8 cellular contexts compared by ENCODE assay signal in genomic region chr9:35826071-35826701, GRCh38. TPM values are rescaled to one million over a fixed set of nuclear protein-coding genes. Genes with fewer than 3 reads are reported as not detected.
DNase-seq lines count a peak whose midpoint lies in the region; ATAC-seq, FAIRE-seq and TF ChIP-seq lines count a peak whose summit lies in the region.

No MANE protein-coding gene starts in this region.

- H3F3A ChIP-seq in OCI-LY1 (ENCODE audit: insufficient read depth, low read length) = no peaks in the 10 kb centered on the region

- peak; percentile 47 to 54 for TF ChIP-seq RAD21 in K562 (CRISPR knock-in tag; conservative IDR thresholded peaks at IDR 0.05 in 1 of 2, IDR thresholded peaks at IDR 0.05 in 1 of 2)

- POLR2A ChIA-PET in K562 (lab: Yijun Ruan, JAX) = interaction anchor here (0.9 kb wide), 1 partner anchor 168 kb away, joined by 3 read pairs; the partner anchor contains the start of genes CCDC107 and RMRP

- intact Hi-C loops in K562 (cut with micrococcal nuclease) (loop anchor here (1.0 to 2.0 kb wide), 2 partner anchors 36 to 57 kb away; no protein-coding TSS in a partner anchor), stomach (cut with DNase I; ENCODE audit: low total_unique reads) (no loop called here)

- H3K27ac ChIP-seq in OCI-LY1 (ENCODE audit: low read depth, low read length, poor library complexity, severe bottlenecking) (no peak overlapping the region), K562 (ENCODE audit: extremely low read depth, low read depth, low read length) (no peak overlapping the region), stomach (peak overlapping the region in 1 of 5 donors; percentile 100)

- H3K36me3 ChIP-seq in OCI-LY1 (ENCODE audit: insufficient read depth, low read length) = no peaks in the 10 kb centered on the region
- H3K36me3 ChIP-seq in K562 (ENCODE audit: control insufficient read depth, insufficient read depth, low read length) = no peaks in the 10 kb centered on the region
- H3K36me3 ChIP-seq in stomach = no peaks in the 10 kb centered on the region

- no peak overlapping the region for H2AFZ ChIP-seq in OCI-LY1 (ENCODE audit: low read length)
- H2AFZ ChIP-seq in K562 (ENCODE audit: low read depth, low read length) = peak overlapping the region; percentile 62

- H4K20me1 ChIP-seq in OCI-LY1 (ENCODE audit: insufficient read depth, low read length) (no peaks in the 10 kb centered on the region), K562 (replicated peaks; ENCODE audit: control insufficient read depth, insufficient read depth, low read length) (no peaks in the 10 kb centered on the region)

- H3K4me1 ChIP-seq in OCI-LY1 (ENCODE audit: insufficient read depth, low read length, severe bottlenecking) (peaks cover 12% of the 10 kb centered on the region), K562 (replicated peaks in 1 of 2; ENCODE audit: control insufficient read depth in 2 of 2, insufficient read depth in 2 of 2, low read length in 2 of 2) (peaks cover 0 to 12% of the 10 kb centered on the region in 2 experiments; a peak in 3 of 5 replicates), stomach (peaks cover 16 to 33% (median 28%) of the 10 kb centered on the region in 4 donors)

- H3K79me2 ChIP-seq in OCI-LY1 (ENCODE audit: insufficient read depth, low read length) (no peaks in the 10 kb centered on the region), K562 (ENCODE audit: control insufficient read depth, insufficient read depth, low read length) (no peaks in the 10 kb centered on the region)

- TF ChIP-seq POLR2A in K562 (conservative IDR thresholded peaks at IDR 0.05) = no peak
- TF ChIP-seq POLR2A in stomach (IDR thresholded peaks at IDR 0.05) = no peak

- no peak overlapping the region for H3K9ac ChIP-seq in OCI-LY1 (ENCODE audit: low read length)
- H3K9ac ChIP-seq in K562 (ENCODE audit: insufficient read depth in 1 of 2, low read depth in 2 of 2, low read length in 2 of 2) = no peak overlapping the region

- FAIRE-seq in K562 (lab: Jason Lieb, UNC) = peak; percentile 84

- peak overlapping the region in 4 of 5 donors; percentile 14 to 51 (median 32) for H3K4me3 Mint-ChIP-seq in immature natural killer cell

- no peak overlapping the region for H3K4me3 ChIP-seq in OCI-LY1 (ENCODE audit: low read depth, low read length, poor library complexity, severe bottlenecking)
- no peak overlapping the region for H3K4me3 ChIP-seq in K562
- no peak overlapping the region for H3K4me3 ChIP-seq in stomach

- H3K27me3 ChIP-seq in OCI-LY1 (ENCODE audit: insufficient read depth, low read length) (no peaks in the 10 kb centered on the region), K562 (ENCODE audit: control insufficient read depth in 2 of 2, insufficient read depth in 2 of 2, low read length in 2 of 2) (no peaks in the 10 kb centered on the region), stomach (no peaks in the 10 kb centered on the region)

- WGBS in K562 (ENCODE audit: insufficient coverage, low coverage, missing lambda C conversion rate) = 18% methylated on average over 4 of the region's 4 CpGs
- 25 to 34% (median 29%) methylated on average over 4 of the region's 4 CpGs for WGBS in stomach, 5 donors

- H3K9me3 ChIP-seq in OCI-LY1 (ENCODE audit: low read length) (no peaks in the 10 kb centered on the region), K562 (replicated peaks; ENCODE audit: control insufficient read depth, insufficient read depth, low read depth, low read length) (no peaks in the 10 kb centered on the region), stomach (no peaks in the 10 kb centered on the region)

- H3K9me2 ChIP-seq in OCI-LY1 (ENCODE audit: low read depth, low read length) = no peaks in the 10 kb centered on the region

- peaks cover 13 to 26% of the 10 kb centered on the region in 2 donors for H3K4me1 Mint-ChIP-seq in immature natural killer cell

- peaks cover 0 to 4% (median 4%) of the 10 kb centered on the region in 3 donors for H3K27me3 Mint-ChIP-seq in immature natural killer cell (ENCODE audit: low read depth in 3 of 3)

- H3K36me3 Mint-ChIP-seq in immature natural killer cell = no peaks in the 10 kb centered on the region

- TF ChIP-seq CTCF in OCI-LY1 (IDR thresholded peaks at IDR 0.05; ENCODE audit: low read length) (peak; percentile 92), K562 (IDR thresholded peaks at IDR 0.05 in 2 of 3, conservative IDR thresholded peaks at IDR 0.05 in 1 of 3; ENCODE audit: insufficient read depth in 2 of 3, low read depth in 1 of 3, low read length in 3 of 3) (peak; percentile 60 to 73 (median 63)), stomach (IDR thresholded peaks at IDR 0.05) (peak in 5 of 7 experiments; percentile 74 to 92 (median 81))

- no TSS peak for BruUV-seq in K562 (replicated peaks; lab: Mats Ljungman, UMichigan)

- H3K4me2 ChIP-seq in OCI-LY1 (ENCODE audit: low read length) (no peak overlapping the region), K562 (ENCODE audit: insufficient read depth, low read length) (no peak overlapping the region)

- TF ChIP-seq EP300 in K562 (IDR thresholded peaks at IDR 0.05; ENCODE audit: low read length) (no peak), stomach (IDR thresholded peaks at IDR 0.05) (no peak)

- H3K27ac Mint-ChIP-seq in immature natural killer cell = peak overlapping the region in 2 of 6 donors; percentile 5 to 83

- DNase-seq in COR-L47 (lab: John Stamatoyannopoulos, UW) (peak; percentile 40), HuH-7 (ENCODE audit: low spot score) (peak; percentile 58), K562 (ENCODE audit: extremely low read depth in 1 of 4, low spot score in 3 of 4) (peak; percentile 45 to 62 (median 46)), immature natural killer cell (peak; percentile 45 to 53 (median 49)), stomach (peak; percentile 45)

- ATAC-seq in GM18858 (IDR thresholded peaks at IDR 0.05; ENCODE audit: unreplicated experiment) (peak; percentile 47), K562 (peak; percentile 73), HG02571 (IDR thresholded peaks at IDR 0.05; ENCODE audit: unreplicated experiment) (no peak)

- H3K9me1 ChIP-seq in K562 (ENCODE audit: control insufficient read depth, insufficient read depth, low read length) = no peaks in the 10 kb centered on the region

- H3K9me3 Mint-ChIP-seq in immature natural killer cell = no peaks in the 10 kb centered on the region

- CTCF ChIA-PET in K562 (lab: Yijun Ruan, JAX; ENCODE audit: low intra/inter-chr PET ratio) = interaction anchor here (0.6 to 2.4 kb wide), 5 partner anchors 36 to 502 kb away, joined by 3 to 19 read pairs (median 5); no protein-coding TSS in a partner anchor

- in situ Hi-C loops in K562 (cut with MboI) = no loop called here

RNA-seq across cellular contexts. Expression of gene FAM221B, which starts 2.3 kb away (rescaled TPM):
- not detected in 2 replicates for total RNA-seq in K562 (2011; cell fraction: chromatin; rRNA removed; ENCODE audit: low replicate concordance)
- not detected in 2 replicates for total RNA-seq in K562 (2011; cell fraction: nucleolus; rRNA removed)
- not detected in 2 replicates for total RNA-seq in K562 (2011; cell fraction: nucleoplasm; rRNA removed)
- total RNA-seq in K562 (2014; rRNA removed) = not detected in 2 replicates
- not detected in 2 replicates for total RNA-seq in K562 (2014; rRNA removed; fragmentation: Illumina TruSeq; extraction: Trizol)
- not detected in 2 replicates for total RNA-seq in K562 (2015; rRNA removed; fragmentation: Illumina TruSeq; extraction: Trizol)
- not detected in 2 replicates for total RNA-seq in K562 (2021)
- polyA plus RNA-seq in K562 (2011; rRNA removed) = not detected in 2 replicates
- polyA plus RNA-seq in K562 (2011; cell fraction: cytosol; rRNA removed) = not detected in 2 replicates
- polyA plus RNA-seq in K562 (2011; cell fraction: nucleus; rRNA removed) = not detected in 2 replicates
- polyA plus RNA-seq in K562 (2012) = 0.04 and 0.05 TPM in 2 replicates
- not detected in 2 replicates for polyA plus RNA-seq in K562 (2014; fragmentation: Illumina TruSeq; extraction: Trizol)
- polyA plus RNA-seq in K562 (2014; fragmentation: Nextera tagmentation; extraction: Ambion mirVana) = under 1 TPM in 1 of 2 experiments, not detected in 1; 0.01 TPM
- polyA plus RNA-seq in K562 (2014; rRNA removed) = not detected in 2 replicates
- not detected in 2 replicates for polyA minus RNA-seq in K562 (2011; rRNA and poly(A)+ RNA removed)
- not detected in 2 replicates for polyA minus RNA-seq in K562 (2011; cell fraction: cytosol; rRNA and poly(A)+ RNA removed)
- not detected in 2 replicates for polyA minus RNA-seq in K562 (2011; cell fraction: nucleus; rRNA and poly(A)+ RNA removed)
- not detected for polyA plus RNA-seq in immature natural killer cell
- not detected for total RNA-seq in stomach
- under 1 TPM in 1 of 3 donors, not detected in 2; 0.10 TPM for polyA plus RNA-seq in stomach

RNA-seq across cellular contexts. Expression of gene TMEM8B, which starts 2.8 kb away (rescaled TPM):
- total RNA-seq in K562 (2011; cell fraction: chromatin; rRNA removed; ENCODE audit: low replicate concordance) = 4.3 and 4.9 TPM in 2 replicates
- total RNA-seq in K562 (2011; cell fraction: nucleolus; rRNA removed) = 3.8 TPM in 2 replicates
- total RNA-seq in K562 (2011; cell fraction: nucleoplasm; rRNA removed) = 5.6 and 7.4 TPM in 2 replicates
- total RNA-seq in K562 (2014; rRNA removed) (0.57 and 1.1 TPM in 2 replicates), K562 (2014; rRNA removed; fragmentation: Illumina TruSeq; extraction: Trizol) (0.11 and 0.19 TPM in 2 replicates), K562 (2015; rRNA removed; fragmentation: Illumina TruSeq; extraction: Trizol) (0.36 and 0.38 TPM in 2 replicates), K562 (2021) (1.3 and 2.2 TPM in 2 replicates), stomach (10 to 100 TPM in 3 of 5 donors, 1 to 10 TPM in 2; 4.6 to 81.4 (median 11.6) TPM)
- polyA plus RNA-seq in K562 (2011; rRNA removed) (1.2 and 3.6 TPM in 2 replicates), K562 (2014; fragmentation: Illumina TruSeq; extraction: Trizol) (1.1 and 1.7 TPM in 2 replicates), K562 (2014; fragmentation: Nextera tagmentation; extraction: Ambion mirVana) (under 1 TPM; 0.01 to 0.06 TPM), K562 (2014; rRNA removed) (1.6 TPM in 2 replicates), immature natural killer cell (1 to 10 TPM; 1.1 to 2.1 (median 1.6) TPM), stomach (1 to 10 TPM; 7.0 to 9.2 (median 7.0) TPM)
- 3.2 and 3.7 TPM in 2 replicates for polyA plus RNA-seq in K562 (2011; cell fraction: cytosol; rRNA removed)
- polyA plus RNA-seq in K562 (2011; cell fraction: nucleus; rRNA removed) = 9.9 and 15.1 TPM in 2 replicates
- polyA plus RNA-seq in K562 (2012) = 1.8 and 6.2 TPM in 2 replicates
- 0.56 and 1.6 TPM in 2 replicates for polyA minus RNA-seq in K562 (2011; rRNA and poly(A)+ RNA removed)
- polyA minus RNA-seq in K562 (2011; cell fraction: cytosol; rRNA and poly(A)+ RNA removed) = 1.3 and 4.6 TPM in 2 replicates
- polyA minus RNA-seq in K562 (2011; cell fraction: nucleus; rRNA and poly(A)+ RNA removed) = 2.7 and 3.1 TPM in 2 replicates

RNA-seq across cellular contexts. Expression of gene HINT2, which starts 11.3 kb away (rescaled TPM):
- 10.9 and 15.4 TPM in 2 replicates for total RNA-seq in K562 (2011; cell fraction: chromatin; rRNA removed; ENCODE audit: low replicate concordance)
- total RNA-seq in K562 (2011; cell fraction: nucleolus; rRNA removed) = 13.8 and 15.5 TPM in 2 replicates
- total RNA-seq in K562 (2011; cell fraction: nucleoplasm; rRNA removed) = 11.7 and 11.9 TPM in 2 replicates
- total RNA-seq in K562 (2014; rRNA removed) (39.5 and 65.1 TPM in 2 replicates), K562 (2014; rRNA removed; fragmentation: Illumina TruSeq; extraction: Trizol) (27.9 and 30.3 TPM in 2 replicates), K562 (2015; rRNA removed; fragmentation: Illumina TruSeq; extraction: Trizol) (23.6 and 23.7 TPM in 2 replicates), K562 (2021) (34.2 and 40.5 TPM in 2 replicates), stomach (10 to 100 TPM in 4 of 5 donors, 1 to 10 TPM in 1; 8.4 to 22.7 (median 17.9) TPM)
- polyA plus RNA-seq in K562 (2011; rRNA removed) (27.2 and 33.7 TPM in 2 replicates), K562 (2014; fragmentation: Illumina TruSeq; extraction: Trizol) (33.2 and 35.0 TPM in 2 replicates), K562 (2014; fragmentation: Nextera tagmentation; extraction: Ambion mirVana) (1 to 10 TPM; 5.6 to 6.2 TPM), K562 (2014; rRNA removed) (44.1 and 49.9 TPM in 2 replicates), immature natural killer cell (100 to 1,000 TPM; 105 to 124 (median 122) TPM), stomach (100 to 1,000 TPM in 2 of 3 donors, 10 to 100 TPM in 1; 98.1 to 131 (median 118) TPM)
- 32.2 and 41.0 TPM in 2 replicates for polyA plus RNA-seq in K562 (2011; cell fraction: cytosol; rRNA removed)
- polyA plus RNA-seq in K562 (2011; cell fraction: nucleus; rRNA removed) = 45.7 and 50.8 TPM in 2 replicates
- polyA plus RNA-seq in K562 (2012) = 37.4 and 63.1 TPM in 2 replicates
- polyA minus RNA-seq in K562 (2011; rRNA and poly(A)+ RNA removed) = 6.1 and 8.5 TPM in 2 replicates
- 4.5 and 6.4 TPM in 2 replicates for polyA minus RNA-seq in K562 (2011; cell fraction: cytosol; rRNA and poly(A)+ RNA removed)
- polyA minus RNA-seq in K562 (2011; cell fraction: nucleus; rRNA and poly(A)+ RNA removed) = 9.2 and 17.2 TPM in 2 replicates

RNA-seq across cellular contexts. Expression of gene SPAG8, which starts 14.1 kb away (rescaled TPM):
- total RNA-seq in K562 (2011; cell fraction: chromatin; rRNA removed; ENCODE audit: low replicate concordance) = 1.9 and 2.2 TPM in 2 replicates
- 0.66 and 1.2 TPM in 2 replicates for total RNA-seq in K562 (2011; cell fraction: nucleolus; rRNA removed)
- 1.2 and 1.6 TPM in 2 replicates for total RNA-seq in K562 (2011; cell fraction: nucleoplasm; rRNA removed)
- total RNA-seq in K562 (2014; rRNA removed) (0.14 and 0.53 TPM in 2 replicates), K562 (2014; rRNA removed; fragmentation: Illumina TruSeq; extraction: Trizol) (0.18 and 0.67 TPM in 2 replicates), K562 (2015; rRNA removed; fragmentation: Illumina TruSeq; extraction: Trizol) (0.30 and 0.47 TPM in 2 replicates), K562 (2021) (0.36 and 0.40 TPM in 2 replicates), stomach (1 to 10 TPM in 2 of 5 donors, not detected in 3; 1.7 to 2.7 TPM)
- polyA plus RNA-seq in K562 (2011; rRNA removed) (0.21 and 0.27 TPM in 2 replicates), K562 (2014; fragmentation: Illumina TruSeq; extraction: Trizol) (0.22 and 0.36 TPM in 2 replicates), K562 (2014; fragmentation: Nextera tagmentation; extraction: Ambion mirVana) (under 1 TPM; 0.03 to 0.46 TPM), K562 (2014; rRNA removed) (0.17 and 0.40 TPM in 2 replicates), immature natural killer cell (1 to 10 TPM in 1 of 3 donors, under 1 TPM in 1, not detected in 1; 0.43 to 2.1 TPM), stomach (1 to 10 TPM in 1 of 3 donors, under 1 TPM in 2; 0.19 to 4.1 (median 0.98) TPM)
- polyA plus RNA-seq in K562 (2011; cell fraction: cytosol; rRNA removed) = 0.18 TPM in 1 of 2 replicates, not detected in the other
- polyA plus RNA-seq in K562 (2011; cell fraction: nucleus; rRNA removed) = 2.3 and 2.6 TPM in 2 replicates
- 0.39 and 0.69 TPM in 2 replicates for polyA plus RNA-seq in K562 (2012)
- 0.15 and 0.39 TPM in 2 replicates for polyA minus RNA-seq in K562 (2011; rRNA and poly(A)+ RNA removed)
- not detected in 2 replicates for polyA minus RNA-seq in K562 (2011; cell fraction: cytosol; rRNA and poly(A)+ RNA removed)
- 0.54 and 1.4 TPM in 2 replicates for polyA minus RNA-seq in K562 (2011; cell fraction: nucleus; rRNA and poly(A)+ RNA removed)

RNA-seq across cellular contexts. Expression of gene NPR2, which starts 34.8 kb away (rescaled TPM):
- 47.3 and 78.1 TPM in 2 replicates for total RNA-seq in K562 (2011; cell fraction: chromatin; rRNA removed; ENCODE audit: low replicate concordance)
- 35.7 and 36.2 TPM in 2 replicates for total RNA-seq in K562 (2011; cell fraction: nucleolus; rRNA removed)
- 24.0 and 37.1 TPM in 2 replicates for total RNA-seq in K562 (2011; cell fraction: nucleoplasm; rRNA removed)
- 2.8 and 4.9 TPM in 2 replicates for total RNA-seq in K562 (2014; rRNA removed)
- total RNA-seq in K562 (2014; rRNA removed; fragmentation: Illumina TruSeq; extraction: Trizol) = 3.6 and 3.7 TPM in 2 replicates
- 4.7 and 5.5 TPM in 2 replicates for total RNA-seq in K562 (2015; rRNA removed; fragmentation: Illumina TruSeq; extraction: Trizol)
- 6.0 and 6.9 TPM in 2 replicates for total RNA-seq in K562 (2021)
- 12.9 and 14.5 TPM in 2 replicates for polyA plus RNA-seq in K562 (2011; rRNA removed)
- 4.7 and 6.3 TPM in 2 replicates for polyA plus RNA-seq in K562 (2011; cell fraction: cytosol; rRNA removed)
- polyA plus RNA-seq in K562 (2011; cell fraction: nucleus; rRNA removed) = 108 and 130 TPM in 2 replicates
- 5.7 and 10.6 TPM in 2 replicates for polyA plus RNA-seq in K562 (2012)
- polyA plus RNA-seq in K562 (2014; fragmentation: Illumina TruSeq; extraction: Trizol) = 6.2 and 7.3 TPM in 2 replicates
- 1 to 10 TPM; 2.4 to 6.4 TPM for polyA plus RNA-seq in K562 (2014; fragmentation: Nextera tagmentation; extraction: Ambion mirVana)
- 5.5 and 10.5 TPM in 2 replicates for polyA plus RNA-seq in K562 (2014; rRNA removed)
- polyA minus RNA-seq in K562 (2011; rRNA and poly(A)+ RNA removed) = 4.4 and 4.6 TPM in 2 replicates
- 1.2 TPM in 2 replicates for polyA minus RNA-seq in K562 (2011; cell fraction: cytosol; rRNA and poly(A)+ RNA removed)
- polyA minus RNA-seq in K562 (2011; cell fraction: nucleus; rRNA and poly(A)+ RNA removed) = 12.1 and 14.3 TPM in 2 replicates
- under 1 TPM in 1 of 3 donors, not detected in 2; 0.46 TPM for polyA plus RNA-seq in immature natural killer cell
- total RNA-seq in stomach = 10 to 100 TPM in 3 of 5 donors, 1 to 10 TPM in 2; 3.1 to 75.5 (median 14.5) TPM
- 10 to 100 TPM in 1 of 3 donors, 1 to 10 TPM in 2; 4.0 to 11.4 (median 7.0) TPM for polyA plus RNA-seq in stomach
